ENCODE assay signal across 22 cellular contexts in genomic region chr14:53879022-53879686, GRCh38.
"Had no signal": no experiment of that assay in that cellular context is flagged by ENCODE, and none has a peak within 500 bp of the region (broad histone marks: within the 10 kb centered on the region; RNA-seq: fewer than 3 reads in every experiment).

No MANE protein-coding gene starts in this region.

- DNase-seq: activated B cell treated with CpG ODN at 0.5 μM for 24 hours; activated CD4-positive, alpha-beta T cell treated with anti-CD3 and anti-CD28 coated beads for 36 hours; activated CD4-positive, alpha-beta T cell treated with anti-CD3 and anti-CD28 coated beads, Interleukin-2, amount 50 U/mL, for 4 hours; activated CD8-positive, alpha-beta memory T cell treated with anti-CD3 and anti-CD28 coated beads for 24 hours; activated CD8-positive, alpha-beta memory T cell treated with anti-CD3 and anti-CD28 coated beads, Interleukin-2, amount 50 U/mL, for 4 hours; activated T-cell treated with anti-CD3 and anti-CD28 coated beads, Interleukin-2, amount 50 U/mL, for 24 hours; colonic mucosa; hippocampal formation; mucosa of descending colon; naive B cell; occipital lobe; posterior cingulate gyrus; stimulated activated CD4-positive, alpha-beta T cell treated with anti-CD3 and anti-CD28 coated beads, Interleukin-4, amount 100 ng/mL, for 4 hours; stimulated activated naive CD8-positive, alpha-beta T cell treated with anti-CD3 and anti-CD28 coated beads, Interleukin-15, Interleukin-2, amounts not matched to agents 100 U/mL and 50 U/mL, for 24 hours; T1000; upper lobe of left lung had no signal

- H3K36me3 ChIP-seq: breast epithelium, colonic mucosa, upper lobe of left lung had no signal

- H3K9me3 Mint-ChIP-seq: activated B cell treated with CpG ODN at 0.5 μM for 24 hours had no signal

- H3K4me3 ChIP-seq: breast epithelium, colonic mucosa, mucosa of descending colon, upper lobe of left lung had no signal

- H3K9me3 ChIP-seq: breast epithelium, colonic mucosa, mucosa of descending colon, upper lobe of left lung had no signal

- H3K27ac Mint-ChIP-seq: activated B cell treated with CpG ODN at 0.5 μM for 24 hours; activated CD4-positive, alpha-beta T cell treated with anti-CD3 and anti-CD28 coated beads for 36 hours; activated naive CD4-positive, alpha-beta T cell treated with anti-CD3 and anti-CD28 coated beads, Interleukin-2, amount 50 U/mL, for 72 hours; activated T-cell treated with anti-CD3 and anti-CD28 coated beads, Interleukin-2, amount 50 U/mL, for 24 hours; activated T-helper 17 cell treated with anti-CD3 and anti-CD28 coated beads, Interleukin-2, amount 50 U/mL, for 72 hours; memory B cell; naive B cell; T-helper 1 cell treated with Interleukin-12 subunit alpha and Interleukin-12 subunit beta and Interleukin-4 antibody, amounts not matched to agents 30 μg/mL and 1 μg/mL, for 36 hours had no signal

- H3K27ac ChIP-seq: breast epithelium, colonic mucosa, upper lobe of left lung had no signal

- ATAC-seq: activated CD4-positive, alpha-beta T cell treated with anti-CD3 and anti-CD28 coated beads for 36 hours; activated naive CD4-positive, alpha-beta T cell treated with anti-CD3 and anti-CD28 coated beads, Interleukin-2, amount 50 U/mL, for 72 hours; activated T-helper 17 cell treated with anti-CD3 and anti-CD28 coated beads, Interleukin-2, amount 50 U/mL, for 72 hours; mucosa of descending colon; stimulated activated naive CD8-positive, alpha-beta T cell treated with anti-CD3 and anti-CD28 coated beads, Interleukin-15, Interleukin-2, amounts not matched to agents 100 U/mL and 50 U/mL, for 24 hours had no signal

- H3K4me3 Mint-ChIP-seq: activated B cell treated with CpG ODN at 0.5 μM for 24 hours; activated CD4-positive, alpha-beta T cell treated with anti-CD3 and anti-CD28 coated beads for 36 hours; activated T-cell treated with anti-CD3 and anti-CD28 coated beads, Interleukin-2, amount 50 U/mL, for 24 hours; activated T-helper 17 cell treated with anti-CD3 and anti-CD28 coated beads, Interleukin-2, amount 50 U/mL, for 72 hours; memory B cell; naive B cell; neural crest cell; T-helper 1 cell treated with Interleukin-12 subunit alpha and Interleukin-12 subunit beta and Interleukin-4 antibody, amounts not matched to agents 30 μg/mL and 1 μg/mL, for 36 hours had no signal

- H3K36me3 Mint-ChIP-seq: memory B cell, naive B cell had no signal

- H3K4me1 Mint-ChIP-seq: activated B cell treated with CpG ODN at 0.5 μM for 24 hours; activated CD4-positive, alpha-beta T cell treated with anti-CD3 and anti-CD28 coated beads for 36 hours; activated T-helper 17 cell treated with anti-CD3 and anti-CD28 coated beads, Interleukin-2, amount 50 U/mL, for 72 hours; memory B cell; naive B cell had no signal

- H3K4me1 ChIP-seq: breast epithelium, colonic mucosa had no signal

- H3K27me3 ChIP-seq: breast epithelium, colonic mucosa, upper lobe of left lung had no signal

- H3K27me3 Mint-ChIP-seq: naive B cell had no signal
